ENCODE assay signal across 14 cellular contexts in the genomic region with DNA sequence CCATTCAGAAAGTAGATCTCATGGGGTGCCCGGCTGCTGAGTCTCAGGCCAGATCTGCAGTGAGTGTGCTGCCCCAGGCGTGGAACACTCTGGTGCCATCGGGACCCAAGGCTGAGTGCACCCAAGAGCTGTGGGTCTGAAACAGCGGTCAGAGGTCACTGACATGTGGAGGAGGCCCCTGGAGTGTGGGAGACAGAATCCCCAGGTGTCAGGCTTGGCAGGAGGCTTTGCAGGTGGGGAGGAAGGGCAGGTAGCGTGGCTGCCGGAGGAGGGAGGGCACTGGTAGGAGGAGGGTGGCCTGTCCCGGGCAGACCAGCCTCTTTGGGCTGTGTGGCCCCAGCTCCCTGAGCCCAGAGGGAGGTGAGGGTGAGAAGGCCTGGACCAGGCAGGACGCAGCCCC. TPM values are rescaled to one million over a fixed set of nuclear protein-coding genes. Genes with fewer than 3 reads are reported as not detected.
DNase-seq lines count a peak whose midpoint lies in the region; ATAC-seq and TF ChIP-seq lines count a peak whose summit lies in the region.
"Had no signal": no experiment of that assay in that cellular context is flagged by ENCODE, and none has a peak within 500 bp of the region (broad histone marks: within the 10 kb centered on the region; RNA-seq: fewer than 3 reads in every experiment).

No MANE protein-coding gene starts in this region.

- peak; percentile 45 for ATAC-seq in left lobe of liver

- no peaks in the 10 kb centered on the region for H3K9me3 Mint-ChIP-seq in mesothelial cell of epicardium
- H3K9me3 Mint-ChIP-seq: CD8-positive, alpha-beta memory T cell had no signal

- H3K36me3 Mint-ChIP-seq in mesothelial cell of epicardium: no peaks in the 10 kb centered on the region
- H3K36me3 Mint-ChIP-seq: CD8-positive, alpha-beta memory T cell had no signal

- DNase-seq in RPMI8226 (peak; percentile 29), left lobe of liver (ENCODE audit: low spot score) (peak; percentile 84), mesothelial cell of epicardium (ENCODE audit: low spot score in 2 of 2, unreplicated experiment in 2 of 2) (no peak), posterior vena cava (ENCODE audit: low spot score) (peak; percentile 37), NCI-H2107 treated with DMSO at 0.1 percent for 48 hours (lab: John Stamatoyannopoulos, UW; ENCODE audit: unreplicated experiment) (no peak), amniotic stem cell (lab: John Stamatoyannopoulos, UW) (no peak), OCI-M2 (lab: John Stamatoyannopoulos, UW; ENCODE audit: unreplicated experiment) (no peak)
- DNase-seq: 8988T; AML-193; CD8-positive, alpha-beta memory T cell; DND-41; GDM1 had no signal

- TF ChIP-seq CTCF in mesothelial cell of epicardium (IDR thresholded peaks at IDR 0.05; ENCODE audit: unreplicated experiment): no peak

- H3K4me3 Mint-ChIP-seq in mesothelial cell of epicardium: no peak overlapping the region
- H3K4me3 Mint-ChIP-seq: CD8-positive, alpha-beta memory T cell had no signal

- H3K4me1 Mint-ChIP-seq in mesothelial cell of epicardium: peaks cover 18% of the 10 kb centered on the region

- intact Hi-C loops in posterior vena cava (cut with DNase I): no loop called here

- H3K27me3 Mint-ChIP-seq in mesothelial cell of epicardium (ENCODE audit: low read depth): peaks cover 35% of the 10 kb centered on the region

- H3K27ac Mint-ChIP-seq in mesothelial cell of epicardium: peak overlapping the region; percentile 47
- H3K27ac Mint-ChIP-seq: CD8-positive, alpha-beta memory T cell had no signal

RNA-seq across cellular contexts. Expression of a gene that starts 31.7 kb away (rescaled TPM):
- total RNA-seq in left lobe of liver (1.4 TPM), mesothelial cell of epicardium (not detected in 3 replicates), posterior vena cava (not detected)
- total RNA-seq: Caco-2; CD8-positive, alpha-beta memory T cell; H1 had no signal

RNA-seq across cellular contexts. Expression of a gene that starts 35.7 kb away (rescaled TPM):
- total RNA-seq in left lobe of liver (not detected), mesothelial cell of epicardium (not detected in 3 replicates), posterior vena cava (not detected)
- total RNA-seq: Caco-2; CD8-positive, alpha-beta memory T cell; H1 had no signal

RNA-seq across cellular contexts. Expression of a gene that starts 43.4 kb away (rescaled TPM):
- total RNA-seq in left lobe of liver: not detected
- total RNA-seq in mesothelial cell of epicardium: not detected in 3 replicates
- total RNA-seq in posterior vena cava: not detected
- total RNA-seq: Caco-2; CD8-positive, alpha-beta memory T cell; H1 had no signal

RNA-seq across cellular contexts. Expression of a gene that starts 57.0 kb away (rescaled TPM):
- total RNA-seq in left lobe of liver (not detected), mesothelial cell of epicardium (not detected in 3 replicates), posterior vena cava (not detected)
- total RNA-seq: Caco-2; CD8-positive, alpha-beta memory T cell; H1 had no signal

Comparison
In these comparisons a context has a peak if more than half of its experiments do, and no peak if none do; other contexts are left out.
1. DNase-seq: peak in RPMI8226 (single experiment), left lobe of liver (single experiment) and posterior vena cava (single experiment); none in mesothelial cell of epicardium (0 of 2), NCI-H2107 treated with DMSO at 0.1 percent for 48 hours (single experiment), amniotic stem cell (single experiment) and OCI-M2 (single experiment).